22 cellular contexts compared by ENCODE assay signal in genomic region chr6:19298422-19298821, GRCh38.
"Had no signal": no experiment of that assay in that cellular context is flagged by ENCODE, and none has a peak within 500 bp of the region (broad histone marks: within the 10 kb centered on the region; RNA-seq: fewer than 3 reads in every experiment).

No MANE protein-coding gene starts in this region.

- H3K4me3 Mint-ChIP-seq: activated naive CD8-positive, alpha-beta T cell; activated T-cell treated with anti-CD3 and anti-CD28 coated beads, Interleukin-2, amount 50 U/mL, for 72 hours; effector memory CD8-positive, alpha-beta T cell; immature natural killer cell; naive thymus-derived CD4-positive, alpha-beta T cell; T-helper 2 cell treated with Interferon-gamma antibody and Interleukin-4, amounts not matched to agents 5 μg/mL and 100 μg/mL, for 36 hours had no signal

- H3K27me3 Mint-ChIP-seq: activated naive CD8-positive, alpha-beta T cell; effector memory CD8-positive, alpha-beta T cell; naive thymus-derived CD4-positive, alpha-beta T cell had no signal

- H3K27ac Mint-ChIP-seq: activated naive CD8-positive, alpha-beta T cell; activated T-cell treated with anti-CD3 and anti-CD28 coated beads, Interleukin-2, amount 50 U/mL, for 72 hours; effector memory CD8-positive, alpha-beta T cell; immature natural killer cell; naive thymus-derived CD4-positive, alpha-beta T cell; T-helper 2 cell treated with Interferon-gamma antibody and Interleukin-4, amounts not matched to agents 5 μg/mL and 100 μg/mL, for 36 hours had no signal

- H3K27me3 ChIP-seq: body of pancreas, gastroesophageal sphincter, spleen, tibial nerve had no signal

- H3K36me3 Mint-ChIP-seq: activated naive CD8-positive, alpha-beta T cell; immature natural killer cell; naive thymus-derived CD4-positive, alpha-beta T cell had no signal

- H3K4me1 Mint-ChIP-seq: immature natural killer cell; naive thymus-derived CD4-positive, alpha-beta T cell had no signal

- H3K36me3 ChIP-seq: gastroesophageal sphincter, spleen, tibial nerve had no signal

- H3K4me1 ChIP-seq: body of pancreas, spleen, tibial nerve had no signal

- ATAC-seq: activated T-cell treated with anti-CD3 and anti-CD28 coated beads, Interleukin-2, amount 50 U/mL, for 72 hours; body of pancreas; effector memory CD8-positive, alpha-beta T cell; naive thymus-derived CD4-positive, alpha-beta T cell had no signal

- DNase-seq: activated CD4-positive, alpha-beta T cell treated with anti-CD3 and anti-CD28 coated beads for 4 hours; activated CD4-positive, alpha-beta T cell treated with anti-CD3 and anti-CD28 coated beads, Interleukin-2, amount 50 U/mL, for 4 hours; activated naive CD4-positive, alpha-beta T cell; activated T-cell treated with anti-CD3 and anti-CD28 coated beads for 4 hours; activated T-cell treated with anti-CD3 and anti-CD28 coated beads, Interleukin-2, amount 50 U/mL, for 72 hours; aorta; body of pancreas; cortex of kidney; effector memory CD8-positive, alpha-beta T cell; head of caudate nucleus; hypothalamus; immature natural killer cell; kidney; midbrain; naive thymus-derived CD4-positive, alpha-beta T cell; spleen; stimulated activated naive CD4-positive, alpha-beta T cell treated with Interleukin-2 at 50 U/mL for 16 hours; T-helper 1 cell had no signal

- H3K4me3 ChIP-seq: body of pancreas, gastroesophageal sphincter, spleen, tibial nerve had no signal

- H3K27ac ChIP-seq: body of pancreas, gastroesophageal sphincter, spleen, tibial nerve had no signal
